Comparison of ENCODE assay signal across 15 cellular contexts in genomic region chr12:121638298-121639202, GRCh38. TPM values are rescaled to one million over a fixed set of nuclear protein-coding genes. Genes with fewer than 3 reads are reported as not detected.
A peak's percentile ranks its signal among the peaks of the same experiment; 100 is the strongest.
DNase-seq lines count a peak whose midpoint lies in the region; ATAC-seq lines count a peak whose summit lies in the region.
"Had no signal": no experiment of that assay in that cellular context is flagged by ENCODE, and none has a peak within 500 bp of the region (broad histone marks: within the 10 kb centered on the region; RNA-seq: fewer than 3 reads in every experiment).

No MANE protein-coding gene starts in this region.

- H3K27me3 Mint-ChIP-seq in stimulated activated naive CD8-positive, alpha-beta T cell treated with anti-CD3 and anti-CD28 coated beads, Interleukin-15, Interleukin-2, amounts not matched to agents 100 ng/mL and 50 ng/mL, for 24 hours: no peaks in the 10 kb centered on the region
- H3K27me3 Mint-ChIP-seq in activated T-helper 2 cell treated with anti-CD3 and anti-CD28 coated beads, Interferon-gamma antibody, Interleukin-2, Interleukin-4, amounts not matched to agents 10 μg/mL and 5 μg/mL and 100 μg/mL, durations not matched to agents 14 hours and 24 hours and 36 hours (ENCODE audit: low read depth): no peaks in the 10 kb centered on the region
- H3K27me3 Mint-ChIP-seq in naive B cell: no peaks in the 10 kb centered on the region
- H3K27me3 Mint-ChIP-seq: brain had no signal

- intact Hi-C loops in activated T-helper 2 cell treated with anti-CD3 and anti-CD28 coated beads, Interferon-gamma antibody, Interleukin-2, Interleukin-4, amounts not matched to agents 10 μg/mL and 5 μg/mL and 100 μg/mL, durations not matched to agents 14 hours and 24 hours and 36 hours (cut with micrococcal nuclease): no loop called here

- H3K27ac Mint-ChIP-seq in stimulated activated naive CD8-positive, alpha-beta T cell treated with anti-CD3 and anti-CD28 coated beads, Interleukin-15, Interleukin-2, amounts not matched to agents 100 ng/mL and 50 ng/mL, for 24 hours: peak overlapping the region; percentile 89
- peak overlapping the region; percentile 87 for H3K27ac Mint-ChIP-seq in activated T-helper 2 cell treated with anti-CD3 and anti-CD28 coated beads, Interferon-gamma antibody, Interleukin-2, Interleukin-4, amounts not matched to agents 10 μg/mL and 5 μg/mL and 100 μg/mL, durations not matched to agents 14 hours and 24 hours and 36 hours
- peak overlapping the region in 5 of 6 donors; percentile 87 to 96 (median 93) for H3K27ac Mint-ChIP-seq in naive B cell
- H3K27ac Mint-ChIP-seq: brain had no signal

- no peak for ATAC-seq in stimulated activated naive CD8-positive, alpha-beta T cell treated with anti-CD3 and anti-CD28 coated beads, Interleukin-15, Interleukin-2, amounts not matched to agents 100 U/mL and 50 U/mL, for 24 hours
- ATAC-seq in naive B cell (ENCODE audit: low read depth in 2 of 2) (no peak), HG03439 (IDR thresholded peaks at IDR 0.05; ENCODE audit: unreplicated experiment) (no peak), HG02623 (IDR thresholded peaks at IDR 0.05; ENCODE audit: unreplicated experiment) (no peak)
- ATAC-seq: foreskin keratinocyte, PC-3 had no signal

- peaks cover 30% of the 10 kb centered on the region for H3K36me3 Mint-ChIP-seq in stimulated activated naive CD8-positive, alpha-beta T cell treated with anti-CD3 and anti-CD28 coated beads, Interleukin-15, Interleukin-2, amounts not matched to agents 100 ng/mL and 50 ng/mL, for 24 hours (ENCODE audit: low read depth)
- H3K36me3 Mint-ChIP-seq in activated T-helper 2 cell treated with anti-CD3 and anti-CD28 coated beads, Interferon-gamma antibody, Interleukin-2, Interleukin-4, amounts not matched to agents 10 μg/mL and 5 μg/mL and 100 μg/mL, durations not matched to agents 14 hours and 24 hours and 36 hours (ENCODE audit: low read depth): peaks cover 41% of the 10 kb centered on the region
- H3K36me3 Mint-ChIP-seq in naive B cell: peaks cover 0 to 8% of the 10 kb centered on the region in 2 donors

- H3K4me3 Mint-ChIP-seq in stimulated activated naive CD8-positive, alpha-beta T cell treated with anti-CD3 and anti-CD28 coated beads, Interleukin-15, Interleukin-2, amounts not matched to agents 100 ng/mL and 50 ng/mL, for 24 hours: no peak overlapping the region
- no peak overlapping the region for H3K4me3 Mint-ChIP-seq in activated T-helper 2 cell treated with anti-CD3 and anti-CD28 coated beads, Interferon-gamma antibody, Interleukin-2, Interleukin-4, amounts not matched to agents 10 μg/mL and 5 μg/mL and 100 μg/mL, durations not matched to agents 14 hours and 24 hours and 36 hours (ENCODE audit: low read depth)
- peak overlapping the region in 6 of 8 donors; percentile 20 to 86 (median 70) for H3K4me3 Mint-ChIP-seq in naive B cell
- H3K4me3 Mint-ChIP-seq: brain had no signal

- peaks cover 41% of the 10 kb centered on the region for H3K4me1 Mint-ChIP-seq in stimulated activated naive CD8-positive, alpha-beta T cell treated with anti-CD3 and anti-CD28 coated beads, Interleukin-15, Interleukin-2, amounts not matched to agents 100 ng/mL and 50 ng/mL, for 24 hours (ENCODE audit: low read depth)
- peaks cover 30% of the 10 kb centered on the region for H3K4me1 Mint-ChIP-seq in activated T-helper 2 cell treated with anti-CD3 and anti-CD28 coated beads, Interferon-gamma antibody, Interleukin-2, Interleukin-4, amounts not matched to agents 10 μg/mL and 5 μg/mL and 100 μg/mL, durations not matched to agents 14 hours and 24 hours and 36 hours (ENCODE audit: low read depth)
- peaks cover 19 to 55% (median 47%) of the 10 kb centered on the region in 3 donors for H3K4me1 Mint-ChIP-seq in naive B cell

- H3K9me3 Mint-ChIP-seq in stimulated activated naive CD8-positive, alpha-beta T cell treated with anti-CD3 and anti-CD28 coated beads, Interleukin-15, Interleukin-2, amounts not matched to agents 100 ng/mL and 50 ng/mL, for 24 hours: no peaks in the 10 kb centered on the region
- H3K9me3 Mint-ChIP-seq in activated T-helper 2 cell treated with anti-CD3 and anti-CD28 coated beads, Interferon-gamma antibody, Interleukin-2, Interleukin-4, amounts not matched to agents 10 μg/mL and 5 μg/mL and 100 μg/mL, durations not matched to agents 14 hours and 24 hours and 36 hours: no peaks in the 10 kb centered on the region
- H3K9me3 Mint-ChIP-seq in naive B cell: no peaks in the 10 kb centered on the region
- H3K9me3 Mint-ChIP-seq: brain had no signal

- DNase-seq in stimulated activated naive CD8-positive, alpha-beta T cell treated with anti-CD3 and anti-CD28 coated beads, Interleukin-15, Interleukin-2, amounts not matched to agents 100 U/mL and 50 U/mL, for 24 hours: no peak
- no peak for DNase-seq in activated T-helper 2 cell treated with anti-CD3 and anti-CD28 coated beads, Interferon-gamma antibody, Interleukin-2, Interleukin-4, amounts not matched to agents 10 μg/mL and 5 μg/mL and 100 μg/mL, durations not matched to agents 14 hours and 24 hours and 36 hours (ENCODE audit: low spot score)
- DNase-seq in naive B cell: no peak
- DNase-seq in stimulated activated CD4-positive, alpha-beta T cell treated with anti-CD3 and anti-CD28 coated beads, Interleukin-1b, Interleukin-23, amount 100 ng/mL, for 48 hours: no peak
- no peak for DNase-seq in NCI-H1092 (lab: John Stamatoyannopoulos, UW)
- DNase-seq: DMS79 treated with DMSO at 0.1 percent for 48 hours, foreskin keratinocyte, NCI-H1694 treated with DMSO at 0.1 percent for 48 hours, occipital lobe, PC-3 had no signal

RNA-seq across cellular contexts. Expression of gene ORAI1, which starts 12.2 kb away (rescaled TPM):
- 47.6 and 52.6 TPM in 2 replicates for total RNA-seq in activated T-helper 2 cell treated with anti-CD3 and anti-CD28 coated beads, Interferon-gamma antibody, Interleukin-2, Interleukin-4, amounts not matched to agents 10 μg/mL and 5 μg/mL and 100 μg/mL, durations not matched to agents 14 hours and 24 hours and 36 hours
- polyA plus RNA-seq in naive B cell (ENCODE audit: low read depth in 6 of 6): 100 to 1,000 TPM; 130 to 190 (median 161) TPM

RNA-seq across cellular contexts. Expression of gene MORN3, which starts 30.9 kb away (rescaled TPM):
- 0.34 and 0.37 TPM in 2 replicates for total RNA-seq in activated T-helper 2 cell treated with anti-CD3 and anti-CD28 coated beads, Interferon-gamma antibody, Interleukin-2, Interleukin-4, amounts not matched to agents 10 μg/mL and 5 μg/mL and 100 μg/mL, durations not matched to agents 14 hours and 24 hours and 36 hours
- polyA plus RNA-seq in naive B cell (ENCODE audit: low read depth in 6 of 6): under 1 TPM in 5 of 6 donors, not detected in 1; 0.17 to 0.72 (median 0.28) TPM
- total RNA-seq: LHCN-M2 had no signal

RNA-seq across cellular contexts. Expression of gene KDM2B, which starts 57.7 kb away (rescaled TPM):
- 56.2 and 59.3 TPM in 2 replicates for total RNA-seq in activated T-helper 2 cell treated with anti-CD3 and anti-CD28 coated beads, Interferon-gamma antibody, Interleukin-2, Interleukin-4, amounts not matched to agents 10 μg/mL and 5 μg/mL and 100 μg/mL, durations not matched to agents 14 hours and 24 hours and 36 hours
- polyA plus RNA-seq in naive B cell (ENCODE audit: low read depth in 6 of 6): 10 to 100 TPM; 25.5 to 46.5 (median 31.0) TPM

Comparison
In these comparisons a context has a peak if more than half of its experiments do, and no peak if none do; other contexts are left out.
1. H3K4me3 Mint-ChIP-seq: peak in naive B cell (6 of 8); none in stimulated activated naive CD8-positive, alpha-beta T cell treated with anti-CD3 and anti-CD28 coated beads, Interleukin-15, Interleukin-2, amounts not matched to agents 100 ng/mL and 50 ng/mL, for 24 hours (single experiment) and activated T-helper 2 cell treated with anti-CD3 and anti-CD28 coated beads, Interferon-gamma antibody, Interleukin-2, Interleukin-4, amounts not matched to agents 10 μg/mL and 5 μg/mL and 100 μg/mL, durations not matched to agents 14 hours and 24 hours and 36 hours (single experiment).
2. Peak in every context shown above with its lines, with median percentiles within 50 percentile points of each other: H3K27ac Mint-ChIP-seq.